Comparison of ENCODE assay signal across 8 cellular contexts in genomic region chr1:185046639-185047038, GRCh38. TPM values are rescaled to one million over a fixed set of nuclear protein-coding genes. Genes with fewer than 3 reads are reported as not detected.
DNase-seq lines count a peak whose midpoint lies in the region; ATAC-seq and TF ChIP-seq lines count a peak whose summit lies in the region.

No MANE protein-coding gene starts in this region.

- H2AFZ ChIP-seq in PC-3 (ENCODE audit: low read length), result 0 out of 2 replicates have a peak overlapping the region, but pooled peaks have one; percentile 37

- no peaks in the 10 kb centered on the region for H3K9me3 ChIP-seq in DOHH2 (ENCODE audit: control insufficient read depth, insufficient read depth, low read length)
- H3K9me3 ChIP-seq in PC-3 (ENCODE audit: low read length), result no peaks in the 10 kb centered on the region
- H3K9me3 ChIP-seq in esophagus muscularis mucosa, result no peaks in the 10 kb centered on the region
- no peaks in the 10 kb centered on the region for H3K9me3 ChIP-seq in ovary

- H3K9me2 ChIP-seq in DOHH2 (replicated peaks; ENCODE audit: control insufficient read depth, low read length) (no peaks in the 10 kb centered on the region), PC-3 (replicated peaks; ENCODE audit: low read length) (no peaks in the 10 kb centered on the region)

- H3K4me3 ChIP-seq in DOHH2 (ENCODE audit: low read length), result peak overlapping the region; percentile 93
- H3K4me3 ChIP-seq in PC-3 (ENCODE audit: low read length), result peak overlapping the region; percentile 97
- H3K4me3 ChIP-seq in esophagus muscularis mucosa, result peak overlapping the region; percentile 89 to 98 (median 94)
- peak overlapping the region; percentile 87 for H3K4me3 ChIP-seq in ovary

- no peak overlapping the region for H3K27ac ChIP-seq in DOHH2 (ENCODE audit: low read depth, low read length)
- H3K27ac ChIP-seq in PC-3 (ENCODE audit: low read length), result no peak overlapping the region
- H3K27ac ChIP-seq in esophagus muscularis mucosa (replicated peaks in 1 of 4), result no peak overlapping the region
- no peak overlapping the region for H3K27ac ChIP-seq in ovary
- H3K27ac ChIP-seq in caudate nucleus (ENCODE audit: low read depth, low read length), result no peak overlapping the region

- peak overlapping the region; percentile 70 for H3K4me2 ChIP-seq in DOHH2 (ENCODE audit: low read length)
- H3K4me2 ChIP-seq in PC-3 (ENCODE audit: low read length), result peak overlapping the region; percentile 96

- intact Hi-C loops in PC-3 (cut with micrococcal nuclease) (loop anchor here (5.0 kb wide), 1 partner anchor 111 kb away; the partner anchor contains the start of genes SWT1 and TRMT1L), esophagus muscularis mucosa (cut with DNase I) (no loop called here), ovary (cut with DNase I) (loop anchor here in 1 of 4 donors (10.0 kb wide), 1 partner anchor 108 kb away; the partner anchor contains the start of genes SWT1 and TRMT1L)

- H3K9ac ChIP-seq in PC-3 (ENCODE audit: low read length), result peak overlapping the region; percentile 84

- TF ChIP-seq POLR2A in esophagus muscularis mucosa (IDR thresholded peaks at IDR 0.05; ENCODE audit: low read depth) (no peak), ovary (IDR thresholded peaks at IDR 0.05) (no peak)

- no peaks in the 10 kb centered on the region for H3K27me3 ChIP-seq in DOHH2 (ENCODE audit: control insufficient read depth, low read length)
- H3K27me3 ChIP-seq in PC-3 (ENCODE audit: low read length), result no peaks in the 10 kb centered on the region
- no peaks in the 10 kb centered on the region for H3K27me3 ChIP-seq in esophagus muscularis mucosa
- H3K27me3 ChIP-seq in ovary, result no peaks in the 10 kb centered on the region

- peaks cover 15% of the 10 kb centered on the region for H3K4me1 ChIP-seq in DOHH2 (ENCODE audit: control insufficient read depth, low read length)
- peaks cover 19% of the 10 kb centered on the region for H3K4me1 ChIP-seq in PC-3 (ENCODE audit: insufficient read depth, low read length)
- H3K4me1 ChIP-seq in esophagus muscularis mucosa, result peaks cover 18 to 47% (median 23%) of the 10 kb centered on the region in 4 donors
- no peaks in the 10 kb centered on the region for H3K4me1 ChIP-seq in ovary (ENCODE audit: insufficient read depth)

- peaks cover 59% of the 10 kb centered on the region for H3K79me2 ChIP-seq in DOHH2 (ENCODE audit: control insufficient read depth, low read length)
- H3K79me2 ChIP-seq in PC-3 (ENCODE audit: low read length), result peaks cover 59% of the 10 kb centered on the region

- DNase-seq in PC-3, result no peak
- DNase-seq in esophagus muscularis mucosa (ENCODE audit: extremely low spot score), result no peak
- no peak for DNase-seq in ovary
- DNase-seq in NCI-H1436 treated with DMSO at 0.1 percent for 48 hours (lab: John Stamatoyannopoulos, UW), result no peak
- no peak for DNase-seq in caudate nucleus (lab: John Stamatoyannopoulos, UW)

- peaks cover 2% of the 10 kb centered on the region; the same call in 1 of the 2 replicates for H3K36me3 ChIP-seq in DOHH2 (ENCODE audit: control insufficient read depth, low read length)
- no peaks in the 10 kb centered on the region for H3K36me3 ChIP-seq in PC-3 (ENCODE audit: low read depth, low read length)
- H3K36me3 ChIP-seq in esophagus muscularis mucosa, result no peaks in the 10 kb centered on the region
- no peaks in the 10 kb centered on the region for H3K36me3 ChIP-seq in ovary

- ATAC-seq in PC-3 (no peak), GM21786 (IDR thresholded peaks at IDR 0.05; ENCODE audit: unreplicated experiment) (no peak), GM21619 (IDR thresholded peaks at IDR 0.05; ENCODE audit: unreplicated experiment) (no peak)

- no TSS peak for BruUV-seq in PC-3 (replicated peaks; lab: Mats Ljungman, UMichigan)

- WGBS in esophagus muscularis mucosa, result 1% methylated on average over 6 of the region's 6 CpGs
- 1 to 2% (median 1%) methylated on average over 6 of the region's 6 CpGs for WGBS in ovary, 3 donors

- H4K20me1 ChIP-seq in DOHH2 (ENCODE audit: control insufficient read depth, insufficient read depth, low read depth, low read length) (peaks cover 15% of the 10 kb centered on the region; the same call in 1 of the 2 replicates), PC-3 (ENCODE audit: low read length) (peaks cover 33% of the 10 kb centered on the region)

- peaks cover 12% of the 10 kb centered on the region for H3F3A ChIP-seq in DOHH2 (ENCODE audit: control insufficient read depth, insufficient read depth)
- no peaks in the 10 kb centered on the region for H3F3A ChIP-seq in PC-3 (ENCODE audit: low read length, unreplicated experiment)

- no peak for TF ChIP-seq EP300 in esophagus muscularis mucosa (IDR thresholded peaks at IDR 0.05)
- no peak for TF ChIP-seq EP300 in ovary (IDR thresholded peaks at IDR 0.05)

- POLR2A ChIA-PET in PC-3 (lab: Charles Lee; ENCODE audit: unreplicated experiment), result no interaction called here

- TF ChIP-seq CTCF in DOHH2 (IDR thresholded peaks at IDR 0.05; ENCODE audit: low read depth, low read length, poor library complexity, severe bottlenecking) (no peak), PC-3 (conservative IDR thresholded peaks at IDR 0.05; ENCODE audit: low read depth, low read length) (no peak), esophagus muscularis mucosa (IDR thresholded peaks at IDR 0.05) (no peak), ovary (IDR thresholded peaks at IDR 0.05) (no peak)

- CTCF ChIA-PET in PC-3 (lab: Charles Lee), result no interaction called here

RNA-seq across cellular contexts. Expression of gene RNF2, which starts 1.3 kb away (rescaled TPM):
- total RNA-seq in PC-3 (2014; rRNA removed) (9.8 and 13.6 TPM in 2 replicates), esophagus muscularis mucosa (10 to 100 TPM in 3 of 4 donors, 1 to 10 TPM in 1; 9.1 to 14.0 (median 12.9) TPM), ovary (10 to 100 TPM; 11.0 to 29.6 (median 21.3) TPM)
- polyA plus RNA-seq in ovary, result 10 to 100 TPM in 1 of 2 donors, 1 to 10 TPM in 1; 7.0 to 19.7 TPM
